In genomic region chr17:17724991-17725852, GRCh38 we compare ENCODE assay signal across 8 cellular contexts. TPM values are rescaled to one million over a fixed set of nuclear protein-coding genes. Genes with fewer than 3 reads are reported as not detected.
DNase-seq lines count a peak whose midpoint lies in the region; ATAC-seq, FAIRE-seq and TF ChIP-seq lines count a peak whose summit lies in the region.

No MANE protein-coding gene starts in this region.

- H3K9me3 Mint-ChIP-seq in activated T-helper 1 cell treated with anti-CD3 and anti-CD28 coated beads, Interleukin-12 subunit alpha, Interleukin-12 subunit beta, Interleukin-2, Interleukin-4 antibody, amounts not matched to agents 30 ng/mL and 10 ng/mL and 1 ng/mL, durations not matched to agents 14 hours and 24 hours and 36 hours, result no peaks in the 10 kb centered on the region

- H3K27ac Mint-ChIP-seq in activated T-helper 1 cell treated with anti-CD3 and anti-CD28 coated beads, Interleukin-12 subunit alpha, Interleukin-12 subunit beta, Interleukin-2, Interleukin-4 antibody, amounts not matched to agents 30 ng/mL and 10 ng/mL and 1 ng/mL, durations not matched to agents 14 hours and 24 hours and 36 hours, result no peak overlapping the region

- DNase-seq in GM12892 (ENCODE audit: insufficient read length) (no peak), RWPE2 (ENCODE audit: low spot score) (no peak), germinal center (ENCODE audit: low spot score) (peak; percentile 34), sciatic nerve (ENCODE audit: low spot score) (no peak), NCI-H187 treated with DMSO at 0.1 percent for 48 hours (lab: John Stamatoyannopoulos, UW) (no peak)
- no peak for DNase-seq in activated T-helper 1 cell treated with anti-CD3 and anti-CD28 coated beads, Interleukin-12 subunit alpha, Interleukin-12 subunit beta, Interleukin-2, Interleukin-4 antibody, amounts not matched to agents 30 ng/mL and 10 ng/mL and 1 ng/mL, durations not matched to agents 14 hours and 24 hours and 36 hours (ENCODE audit: low spot score)

- H3K36me3 Mint-ChIP-seq in activated T-helper 1 cell treated with anti-CD3 and anti-CD28 coated beads, Interleukin-12 subunit alpha, Interleukin-12 subunit beta, Interleukin-2, Interleukin-4 antibody, amounts not matched to agents 30 ng/mL and 10 ng/mL and 1 ng/mL, durations not matched to agents 14 hours and 24 hours and 36 hours (ENCODE audit: low read depth), result peaks cover 7% of the 10 kb centered on the region

- peaks cover 28% of the 10 kb centered on the region for H3K36me3 ChIP-seq in RWPE2 (ENCODE audit: low read depth)

- H3K4me3 ChIP-seq in RWPE2 (ENCODE audit: severe bottlenecking), result no peak overlapping the region

- peaks cover 33% of the 10 kb centered on the region for H3K27me3 Mint-ChIP-seq in activated T-helper 1 cell treated with anti-CD3 and anti-CD28 coated beads, Interleukin-12 subunit alpha, Interleukin-12 subunit beta, Interleukin-2, Interleukin-4 antibody, amounts not matched to agents 30 ng/mL and 10 ng/mL and 1 ng/mL, durations not matched to agents 14 hours and 24 hours and 36 hours (ENCODE audit: insufficient read depth)

- TF ChIP-seq POLR2A in GM12892 (IDR thresholded peaks at IDR 0.05; ENCODE audit: low read depth, low read length), result no peak

- peak overlapping the region; percentile 54 for H3K27ac ChIP-seq in RWPE2 (ENCODE audit: poor library complexity, severe bottlenecking)

- H3K9me3 ChIP-seq in RWPE2 (ENCODE audit: severe bottlenecking), result no peaks in the 10 kb centered on the region

- ATAC-seq in RWPE2 (ENCODE audit: low read depth) (no peak), sciatic nerve (peak; percentile 40), HG02588 (IDR thresholded peaks at IDR 0.05; ENCODE audit: unreplicated experiment) (no peak), HG03039 (IDR thresholded peaks at IDR 0.05; ENCODE audit: unreplicated experiment) (no peak)

- intact Hi-C loops in sciatic nerve (cut with DNase I), result no loop called here
- intact Hi-C loops in activated T-helper 1 cell treated with anti-CD3 and anti-CD28 coated beads, Interleukin-12 subunit alpha, Interleukin-12 subunit beta, Interleukin-2, Interleukin-4 antibody, amounts not matched to agents 30 ng/mL and 10 ng/mL and 1 ng/mL, durations not matched to agents 14 hours and 24 hours and 36 hours (cut with micrococcal nuclease), result loop anchor here (5.0 kb wide), 1 partner anchor 43 kb away; the partner anchor contains the start of gene RAI1

- peak; percentile 51 for FAIRE-seq in GM12892 (lab: Jason Lieb, UNC)

- H3K27me3 ChIP-seq in RWPE2 (ENCODE audit: insufficient read depth, poor library complexity, severe bottlenecking), result no peaks in the 10 kb centered on the region

- H3K4me1 Mint-ChIP-seq in activated T-helper 1 cell treated with anti-CD3 and anti-CD28 coated beads, Interleukin-12 subunit alpha, Interleukin-12 subunit beta, Interleukin-2, Interleukin-4 antibody, amounts not matched to agents 30 ng/mL and 10 ng/mL and 1 ng/mL, durations not matched to agents 14 hours and 24 hours and 36 hours (ENCODE audit: low read depth), result peaks cover 26% of the 10 kb centered on the region

- no peak for TF ChIP-seq CTCF in RWPE2 (IDR thresholded peaks at IDR 0.05; ENCODE audit: poor library complexity, severe bottlenecking)

- no peak overlapping the region for H3K4me3 Mint-ChIP-seq in activated T-helper 1 cell treated with anti-CD3 and anti-CD28 coated beads, Interleukin-12 subunit alpha, Interleukin-12 subunit beta, Interleukin-2, Interleukin-4 antibody, amounts not matched to agents 30 ng/mL and 10 ng/mL and 1 ng/mL, durations not matched to agents 14 hours and 24 hours and 36 hours

- peaks cover 48% of the 10 kb centered on the region for H3K4me1 ChIP-seq in RWPE2 (ENCODE audit: insufficient read depth, poor library complexity, severe bottlenecking)

RNA-seq across cellular contexts. Expression of gene RAI1, which starts 44.0 kb away (rescaled TPM):
- 5.7 TPM for polyA plus RNA-seq in GM12892 (2012; ENCODE audit: missing spikeins)
- total RNA-seq in sciatic nerve, result 62.0 TPM
- total RNA-seq in activated T-helper 1 cell treated with anti-CD3 and anti-CD28 coated beads, Interleukin-12 subunit alpha, Interleukin-12 subunit beta, Interleukin-2, Interleukin-4 antibody, amounts not matched to agents 30 ng/mL and 10 ng/mL and 1 ng/mL, durations not matched to agents 14 hours and 24 hours and 36 hours, result 31.1 and 32.3 TPM in 2 replicates
